In the genomic region with DNA sequence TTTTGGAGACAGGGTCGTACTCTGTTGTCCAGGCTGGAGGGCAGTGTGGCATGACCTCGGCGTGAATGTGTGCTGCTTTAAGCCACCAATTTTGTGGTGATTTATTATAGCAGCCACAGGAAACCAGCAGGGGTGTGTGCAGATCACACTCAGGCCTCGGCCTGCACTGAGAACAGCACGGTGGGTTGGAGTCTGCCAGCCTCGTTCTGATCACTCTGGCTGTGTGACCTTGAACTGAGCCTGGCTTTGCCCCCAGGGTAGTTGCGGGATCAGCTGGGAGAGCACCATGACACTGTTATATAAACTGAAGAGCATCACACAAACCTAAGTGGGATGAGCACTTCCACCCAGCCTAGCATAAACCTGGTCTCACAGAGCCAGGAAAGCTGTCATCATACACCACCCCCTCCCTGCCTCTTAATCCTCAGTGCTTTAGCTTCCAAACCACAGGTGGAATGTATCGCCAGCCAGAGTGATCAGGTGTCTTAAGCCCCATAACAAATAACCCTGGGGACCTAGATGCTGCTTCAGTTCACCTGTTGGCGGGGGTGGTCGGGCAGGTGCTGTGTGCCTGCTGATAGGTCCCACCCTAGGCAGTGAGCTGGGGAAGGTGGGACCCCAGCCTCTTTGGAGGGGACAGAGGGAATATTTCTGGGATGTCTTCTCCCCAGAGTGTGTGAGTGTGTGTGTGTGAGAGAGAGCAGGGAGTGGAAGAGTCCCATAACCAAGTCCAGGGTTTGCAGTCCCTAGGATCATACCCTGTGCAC, we compare ENCODE assay signal across 1 cellular context.
TF ChIP-seq lines count a peak whose summit lies in the region.

No MANE protein-coding gene starts in this region.

TF ChIP-seq in H1, 55 proteins besides CTCF, POLR2A, EP300 and RAD21:
- TF ChIP-seq MAFK (IDR thresholded peaks at IDR 0.05; ENCODE audit: low read depth, low read length): no peak
- TF ChIP-seq SUZ12 (IDR thresholded peaks at IDR 0.05; ENCODE audit: low read length): no peak
- TF ChIP-seq ASH2L (IDR thresholded peaks at IDR 0.05; ENCODE audit: low read length): no peak
- TF ChIP-seq, protein P1, sequence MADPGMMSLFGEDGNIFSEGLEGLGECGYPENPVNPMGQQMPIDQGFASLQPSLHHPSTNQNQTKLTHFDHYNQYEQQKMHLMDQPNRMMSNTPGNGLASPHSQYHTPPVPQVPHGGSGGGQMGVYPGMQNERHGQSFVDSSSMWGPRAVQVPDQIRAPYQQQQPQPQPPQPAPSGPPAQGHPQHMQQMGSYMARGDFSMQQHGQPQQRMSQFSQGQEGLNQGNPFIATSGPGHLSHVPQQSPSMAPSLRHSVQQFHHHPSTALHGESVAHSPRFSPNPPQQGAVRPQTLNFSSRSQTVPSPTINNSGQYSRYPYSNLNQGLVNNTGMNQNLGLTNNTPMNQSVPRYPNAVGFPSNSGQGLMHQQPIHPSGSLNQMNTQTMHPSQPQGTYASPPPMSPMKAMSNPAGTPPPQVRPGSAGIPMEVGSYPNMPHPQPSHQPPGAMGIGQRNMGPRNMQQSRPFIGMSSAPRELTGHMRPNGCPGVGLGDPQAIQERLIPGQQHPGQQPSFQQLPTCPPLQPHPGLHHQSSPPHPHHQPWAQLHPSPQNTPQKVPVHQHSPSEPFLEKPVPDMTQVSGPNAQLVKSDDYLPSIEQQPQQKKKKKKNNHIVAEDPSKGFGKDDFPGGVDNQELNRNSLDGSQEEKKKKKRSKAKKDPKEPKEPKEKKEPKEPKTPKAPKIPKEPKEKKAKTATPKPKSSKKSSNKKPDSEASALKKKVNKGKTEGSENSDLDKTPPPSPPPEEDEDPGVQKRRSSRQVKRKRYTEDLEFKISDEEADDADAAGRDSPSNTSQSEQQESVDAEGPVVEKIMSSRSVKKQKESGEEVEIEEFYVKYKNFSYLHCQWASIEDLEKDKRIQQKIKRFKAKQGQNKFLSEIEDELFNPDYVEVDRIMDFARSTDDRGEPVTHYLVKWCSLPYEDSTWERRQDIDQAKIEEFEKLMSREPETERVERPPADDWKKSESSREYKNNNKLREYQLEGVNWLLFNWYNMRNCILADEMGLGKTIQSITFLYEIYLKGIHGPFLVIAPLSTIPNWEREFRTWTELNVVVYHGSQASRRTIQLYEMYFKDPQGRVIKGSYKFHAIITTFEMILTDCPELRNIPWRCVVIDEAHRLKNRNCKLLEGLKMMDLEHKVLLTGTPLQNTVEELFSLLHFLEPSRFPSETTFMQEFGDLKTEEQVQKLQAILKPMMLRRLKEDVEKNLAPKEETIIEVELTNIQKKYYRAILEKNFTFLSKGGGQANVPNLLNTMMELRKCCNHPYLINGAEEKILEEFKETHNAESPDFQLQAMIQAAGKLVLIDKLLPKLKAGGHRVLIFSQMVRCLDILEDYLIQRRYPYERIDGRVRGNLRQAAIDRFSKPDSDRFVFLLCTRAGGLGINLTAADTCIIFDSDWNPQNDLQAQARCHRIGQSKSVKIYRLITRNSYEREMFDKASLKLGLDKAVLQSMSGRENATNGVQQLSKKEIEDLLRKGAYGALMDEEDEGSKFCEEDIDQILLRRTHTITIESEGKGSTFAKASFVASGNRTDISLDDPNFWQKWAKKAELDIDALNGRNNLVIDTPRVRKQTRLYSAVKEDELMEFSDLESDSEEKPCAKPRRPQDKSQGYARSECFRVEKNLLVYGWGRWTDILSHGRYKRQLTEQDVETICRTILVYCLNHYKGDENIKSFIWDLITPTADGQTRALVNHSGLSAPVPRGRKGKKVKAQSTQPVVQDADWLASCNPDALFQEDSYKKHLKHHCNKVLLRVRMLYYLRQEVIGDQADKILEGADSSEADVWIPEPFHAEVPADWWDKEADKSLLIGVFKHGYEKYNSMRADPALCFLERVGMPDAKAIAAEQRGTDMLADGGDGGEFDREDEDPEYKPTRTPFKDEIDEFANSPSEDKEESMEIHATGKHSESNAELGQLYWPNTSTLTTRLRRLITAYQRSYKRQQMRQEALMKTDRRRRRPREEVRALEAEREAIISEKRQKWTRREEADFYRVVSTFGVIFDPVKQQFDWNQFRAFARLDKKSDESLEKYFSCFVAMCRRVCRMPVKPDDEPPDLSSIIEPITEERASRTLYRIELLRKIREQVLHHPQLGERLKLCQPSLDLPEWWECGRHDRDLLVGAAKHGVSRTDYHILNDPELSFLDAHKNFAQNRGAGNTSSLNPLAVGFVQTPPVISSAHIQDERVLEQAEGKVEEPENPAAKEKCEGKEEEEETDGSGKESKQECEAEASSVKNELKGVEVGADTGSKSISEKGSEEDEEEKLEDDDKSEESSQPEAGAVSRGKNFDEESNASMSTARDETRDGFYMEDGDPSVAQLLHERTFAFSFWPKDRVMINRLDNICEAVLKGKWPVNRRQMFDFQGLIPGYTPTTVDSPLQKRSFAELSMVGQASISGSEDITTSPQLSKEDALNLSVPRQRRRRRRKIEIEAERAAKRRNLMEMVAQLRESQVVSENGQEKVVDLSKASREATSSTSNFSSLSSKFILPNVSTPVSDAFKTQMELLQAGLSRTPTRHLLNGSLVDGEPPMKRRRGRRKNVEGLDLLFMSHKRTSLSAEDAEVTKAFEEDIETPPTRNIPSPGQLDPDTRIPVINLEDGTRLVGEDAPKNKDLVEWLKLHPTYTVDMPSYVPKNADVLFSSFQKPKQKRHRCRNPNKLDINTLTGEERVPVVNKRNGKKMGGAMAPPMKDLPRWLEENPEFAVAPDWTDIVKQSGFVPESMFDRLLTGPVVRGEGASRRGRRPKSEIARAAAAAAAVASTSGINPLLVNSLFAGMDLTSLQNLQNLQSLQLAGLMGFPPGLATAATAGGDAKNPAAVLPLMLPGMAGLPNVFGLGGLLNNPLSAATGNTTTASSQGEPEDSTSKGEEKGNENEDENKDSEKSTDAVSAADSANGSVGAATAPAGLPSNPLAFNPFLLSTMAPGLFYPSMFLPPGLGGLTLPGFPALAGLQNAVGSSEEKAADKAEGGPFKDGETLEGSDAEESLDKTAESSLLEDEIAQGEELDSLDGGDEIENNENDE (IDR thresholded peaks at IDR 0.05; ENCODE audit: insufficient replicate concordance, low read length): no peak
- no peak for TF ChIP-seq GABPA (IDR thresholded peaks at IDR 0.05; ENCODE audit: borderline replicate concordance, insufficient read depth, low read length)
- no peak for TF ChIP-seq SP4 (IDR thresholded peaks at IDR 0.05; ENCODE audit: low read length)
- TF ChIP-seq CHD1 (IDR thresholded peaks at IDR 0.05; ENCODE audit: low read depth, low read length): no peak
- TF ChIP-seq POU5F1 (IDR thresholded peaks at IDR 0.05; ENCODE audit: low read depth, low read length): no peak
- TF ChIP-seq RBBP5 (IDR thresholded peaks at IDR 0.05; ENCODE audit: borderline replicate concordance, low read depth, low read length): no peak
- TF ChIP-seq CBX8 (IDR thresholded peaks at IDR 0.05; ENCODE audit: borderline replicate concordance, low read depth, low read length): no peak
- TF ChIP-seq EGR1 (IDR thresholded peaks at IDR 0.05; ENCODE audit: borderline replicate concordance, low read depth, low read length): no peak
